20 cellular contexts compared by ENCODE assay signal in the genomic region with DNA sequence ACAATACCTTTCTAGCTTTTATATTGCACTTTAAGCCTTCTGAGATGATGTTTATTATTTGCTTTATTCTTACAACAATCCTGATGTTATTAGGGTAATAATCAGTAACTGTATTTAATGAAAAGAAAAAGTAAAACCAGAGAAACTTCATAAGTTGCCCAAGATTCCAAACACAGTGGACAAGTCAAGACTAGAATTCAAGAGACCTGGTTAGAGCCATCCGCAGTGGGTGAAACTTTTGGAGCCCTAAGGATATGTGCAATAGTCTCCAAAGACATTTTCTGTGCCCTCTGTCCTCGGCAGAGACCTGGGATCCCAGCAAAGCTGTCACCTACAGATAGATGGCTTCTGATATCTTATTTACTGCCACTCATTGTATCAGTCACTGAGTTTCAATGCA.
"Had no signal": no experiment of that assay in that cellular context is flagged by ENCODE, and none has a peak within 500 bp of the region (broad histone marks: within the 10 kb centered on the region; RNA-seq: fewer than 3 reads in every experiment).

No MANE protein-coding gene starts in this region.

- H3K9me3 ChIP-seq: esophagus squamous epithelium, left lung, prostate gland, right atrium auricular region, sigmoid colon, thoracic aorta, tibial nerve, upper lobe of left lung had no signal

- H3K79me2 ChIP-seq: parathyroid adenoma had no signal

- H3K27ac ChIP-seq: dorsolateral prefrontal cortex, esophagus squamous epithelium, left lung, neural progenitor cell, parathyroid adenoma, prostate gland, right atrium auricular region, sigmoid colon, thoracic aorta, tibial nerve had no signal

- ATAC-seq: left cardiac atrium; naive thymus-derived CD4-positive, alpha-beta T cell; stimulated activated naive B cell treated with anti-CD40 and anti-IgM and Interleukin-4, amounts not matched to agents 10 μg/mL and 1 μg/mL and 100 μg/mL, for 72 hours had no signal

- H3K27me3 ChIP-seq: dorsolateral prefrontal cortex, esophagus squamous epithelium, left lung, neural progenitor cell, right atrium auricular region, sigmoid colon, spleen, tibial nerve, upper lobe of left lung had no signal

- H3K4me2 ChIP-seq: neural progenitor cell had no signal

- DNase-seq: dorsolateral prefrontal cortex; effector CD4-positive, alpha-beta T cell; esophagus squamous epithelium; left cardiac atrium; left lung; mesendoderm; midbrain; naive thymus-derived CD4-positive, alpha-beta T cell; sigmoid colon; spleen; stimulated activated naive B cell treated with anti-CD40 and anti-IgM and Interleukin-4, amounts not matched to agents 10 μg/mL and 1 μg/mL and 100 μg/mL, for 72 hours; upper lobe of left lung had no signal

- H3K4me1 ChIP-seq: neural progenitor cell, parathyroid adenoma, prostate gland, tibial nerve had no signal

- FAIRE-seq: frontal cortex, urothelium cell line had no signal

- H3K36me3 ChIP-seq: esophagus squamous epithelium, left lung, neural progenitor cell, prostate gland, right atrium auricular region, sigmoid colon, spleen, thoracic aorta, tibial nerve, upper lobe of left lung had no signal

- H3K4me3 ChIP-seq: dorsolateral prefrontal cortex, esophagus squamous epithelium, left lung, neural progenitor cell, prostate gland, right atrium auricular region, sigmoid colon, spleen, thoracic aorta, tibial nerve, upper lobe of left lung had no signal

- H2AFZ ChIP-seq: neural progenitor cell, parathyroid adenoma had no signal
